Comparison of ENCODE assay signal across 8 cellular contexts in the genomic region with DNA sequence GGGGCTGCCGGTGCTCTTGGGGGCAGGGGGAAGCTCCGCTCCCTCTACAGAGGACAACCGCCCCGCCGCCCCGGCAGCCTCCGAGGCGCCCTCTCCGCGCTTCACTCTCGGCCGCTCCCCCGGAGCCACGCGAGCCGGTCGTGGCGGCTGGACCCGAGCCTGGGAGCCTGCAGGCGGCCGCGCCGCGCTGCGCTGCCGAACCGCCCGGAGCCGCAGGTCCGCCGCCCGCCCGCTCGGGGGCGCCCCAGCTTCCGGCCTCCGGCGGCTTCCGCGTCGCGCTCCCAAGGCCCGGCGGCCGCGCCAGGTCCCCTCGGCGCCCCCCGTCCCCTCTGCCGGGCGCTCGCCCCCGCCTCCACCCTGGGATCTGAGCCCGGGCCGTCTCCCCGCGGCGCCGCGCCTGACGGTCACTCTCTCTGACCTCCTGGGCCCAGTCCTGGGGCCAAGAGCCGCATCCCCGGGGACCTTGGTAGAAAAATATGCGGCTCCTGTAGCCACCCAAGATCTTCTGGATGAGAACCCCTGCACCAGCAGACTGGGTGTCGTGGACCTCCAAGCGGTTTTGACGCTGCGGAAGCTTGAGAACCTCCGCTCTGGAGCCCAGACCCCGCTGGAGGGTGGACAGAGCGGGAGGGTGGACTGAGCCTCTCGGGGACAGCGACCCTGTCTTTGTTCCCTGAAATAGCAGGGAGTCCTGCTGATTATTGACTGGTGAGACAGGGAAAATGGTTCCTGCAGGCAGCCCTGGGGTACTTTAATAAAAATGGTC. TPM values are rescaled to one million over a fixed set of nuclear protein-coding genes. Genes with fewer than 3 reads are reported as not detected.
A peak's percentile ranks its signal among the peaks of the same experiment; 100 is the strongest.
DNase-seq lines count a peak whose midpoint lies in the region; ATAC-seq and TF ChIP-seq lines count a peak whose summit lies in the region.

No MANE protein-coding gene starts in this region.

- no peak for TF ChIP-seq POLR2A in sigmoid colon (IDR thresholded peaks at IDR 0.05)

- no peaks in the 10 kb centered on the region for H3K27me3 ChIP-seq in right cardiac atrium (ENCODE audit: control insufficient read depth, insufficient read depth)
- no peaks in the 10 kb centered on the region for H3K27me3 ChIP-seq in sigmoid colon

- H3K4me1 ChIP-seq in right cardiac atrium (ENCODE audit: control insufficient read depth, insufficient read depth, low read length) (peaks cover 2% of the 10 kb centered on the region), sigmoid colon (peaks cover 0 to 15% (median 12%) of the 10 kb centered on the region in 4 donors)

- H3K4me3 ChIP-seq in right cardiac atrium (ENCODE audit: low read length) (peak overlapping the region; percentile 51), sigmoid colon (peak overlapping the region; percentile 39 to 62 (median 54))

- no peaks in the 10 kb centered on the region for H3K36me3 ChIP-seq in sigmoid colon

- no peak for TF ChIP-seq EP300 in sigmoid colon (IDR thresholded peaks at IDR 0.05)

- no peaks in the 10 kb centered on the region for H3K9me3 Mint-ChIP-seq in activated naive CD8-positive, alpha-beta T cell treated with anti-CD3 and anti-CD28 coated beads for 36 hours

- H3K27ac ChIP-seq in right cardiac atrium (ENCODE audit: low read length) (no peak overlapping the region), sigmoid colon (peak overlapping the region; percentile 60 to 77 (median 69))

- no peaks in the 10 kb centered on the region for H3K27me3 Mint-ChIP-seq in activated naive CD8-positive, alpha-beta T cell treated with anti-CD3 and anti-CD28 coated beads for 36 hours

- no peak overlapping the region for H3K27ac Mint-ChIP-seq in activated naive CD8-positive, alpha-beta T cell treated with anti-CD3 and anti-CD28 coated beads for 36 hours

- DNase-seq in RPMI8226 = peak; percentile 81
- DNase-seq in activated naive CD8-positive, alpha-beta T cell treated with anti-CD3 and anti-CD28 coated beads for 36 hours = peak; percentile 84
- DNase-seq in right cardiac atrium = peak; percentile 70 to 90 (median 87)
- DNase-seq in sigmoid colon = peak; percentile 77
- no peak for DNase-seq in NCI-H446 (lab: John Stamatoyannopoulos, UW)
- DNase-seq in H4 (ENCODE audit: low spot score) = no peak

- 3% methylated on average over 73 of the region's 73 CpGs for WGBS in right cardiac atrium
- WGBS in sigmoid colon, 2 donors = 5 to 9% methylated on average over 73 of the region's 73 CpGs

- peaks cover 1% of the 10 kb centered on the region for H3K36me3 Mint-ChIP-seq in activated naive CD8-positive, alpha-beta T cell treated with anti-CD3 and anti-CD28 coated beads for 36 hours

- peak; percentile 55 for ATAC-seq in GM18498 (IDR thresholded peaks at IDR 0.05; ENCODE audit: unreplicated experiment)
- ATAC-seq in HG02970 (IDR thresholded peaks at IDR 0.05; ENCODE audit: low FRiP score, unreplicated experiment) = peak; percentile 46
- ATAC-seq in right cardiac atrium = peak; percentile 63 to 71

- H3K4me1 Mint-ChIP-seq in activated naive CD8-positive, alpha-beta T cell treated with anti-CD3 and anti-CD28 coated beads for 36 hours = peaks cover 30% of the 10 kb centered on the region

- H3K4me3 Mint-ChIP-seq in activated naive CD8-positive, alpha-beta T cell treated with anti-CD3 and anti-CD28 coated beads for 36 hours = peak overlapping the region; percentile 66

- intact Hi-C loops in right cardiac atrium (cut with DNase I) (loop anchor here in 1 of 4 donors (5.0 kb wide), 1 partner anchor 33 kb away; no protein-coding TSS in a partner anchor), sigmoid colon (cut with DNase I) (loop anchor here (1.0 kb wide), 1 partner anchor 256 kb away; no protein-coding TSS in a partner anchor)

- TF ChIP-seq CTCF in sigmoid colon (IDR thresholded peaks at IDR 0.05) = peak in 2 of 4 experiments; percentile 19 to 39

- H3K9me3 ChIP-seq in right cardiac atrium (ENCODE audit: control insufficient read depth, low read length) = no peaks in the 10 kb centered on the region
- no peaks in the 10 kb centered on the region for H3K9me3 ChIP-seq in sigmoid colon

RNA-seq across cellular contexts. Expression of a gene that starts 44.3 kb away (rescaled TPM):
- total RNA-seq in activated naive CD8-positive, alpha-beta T cell treated with anti-CD3 and anti-CD28 coated beads for 36 hours = 10 to 100 TPM; 22.7 to 23.3 TPM
- total RNA-seq in right cardiac atrium (10 to 100 TPM; 17.9 to 25.4 (median 20.0) TPM), sigmoid colon (10 to 100 TPM in 2 of 4 donors, 1 to 10 TPM in 2; 7.2 to 14.3 (median 10.5) TPM)
- polyA plus RNA-seq in right cardiac atrium (8.2 TPM), sigmoid colon (10 to 100 TPM in 1 of 3 donors, 1 to 10 TPM in 2; 6.9 to 13.8 (median 8.4) TPM)
- 4.9 and 6.9 TPM in 2 replicates for total RNA-seq in H4 (2014; rRNA removed; shearing (Covaris generic))

Comparison
In these comparisons a context has a peak if more than half of its experiments do, and no peak if none do; other contexts are left out.
1. DNase-seq: peak in RPMI8226 (single experiment), activated naive CD8-positive, alpha-beta T cell treated with anti-CD3 and anti-CD28 coated beads for 36 hours (single experiment), right cardiac atrium (3 of 3) and sigmoid colon (single experiment); none in NCI-H446 (0 of 2) and H4 (single experiment).
2. Peak in every context shown above with its lines, with median percentiles within 50 percentile points of each other: ATAC-seq.